ENCODE assay signal across 9 cellular contexts in the genomic region with DNA sequence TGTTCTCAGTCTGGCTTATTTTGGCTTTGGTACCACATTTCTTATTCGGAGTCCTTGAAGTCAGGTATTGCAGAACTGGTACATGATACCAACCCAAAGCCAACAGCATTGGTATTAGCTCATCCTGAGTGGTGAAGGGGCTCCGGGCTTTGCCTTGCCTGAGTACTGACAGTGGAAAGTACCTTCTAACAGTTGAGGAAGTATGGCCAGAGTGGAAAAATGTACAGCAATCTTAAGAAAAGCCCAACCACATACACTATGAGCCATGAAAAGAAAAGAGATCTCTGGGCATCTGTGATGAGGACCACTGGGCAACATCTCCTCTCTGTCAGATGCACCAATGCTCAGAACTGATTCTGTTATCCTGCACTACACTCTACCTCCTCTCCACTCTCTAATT. TPM values are rescaled to one million over a fixed set of nuclear protein-coding genes. Genes with fewer than 3 reads are reported as not detected.
A peak's percentile ranks its signal among the peaks of the same experiment; 100 is the strongest.
DNase-seq lines count a peak whose midpoint lies in the region; ATAC-seq and TF ChIP-seq lines count a peak whose summit lies in the region.
"Had no signal": no experiment of that assay in that cellular context is flagged by ENCODE, and none has a peak within 500 bp of the region (broad histone marks: within the 10 kb centered on the region; RNA-seq: fewer than 3 reads in every experiment).

No MANE protein-coding gene starts in this region.

- H3K27ac Mint-ChIP-seq in activated CD4-positive, alpha-beta memory T cell treated with anti-CD3 and anti-CD28 coated beads, Interleukin-2, amount 10 ng/mL, durations not matched to agents 7 days and 5 days: peak overlapping the region; percentile 96

- H3K27me3 Mint-ChIP-seq in activated CD4-positive, alpha-beta memory T cell treated with anti-CD3 and anti-CD28 coated beads, Interleukin-2, amount 10 ng/mL, durations not matched to agents 7 days and 5 days: no peaks in the 10 kb centered on the region

- peaks cover 93% of the 10 kb centered on the region for H3K4me1 Mint-ChIP-seq in activated CD4-positive, alpha-beta memory T cell treated with anti-CD3 and anti-CD28 coated beads, Interleukin-2, amount 10 ng/mL, durations not matched to agents 7 days and 5 days

- DNase-seq in AML-193 (lab: John Stamatoyannopoulos, UW) (peak; percentile 23 to 30), head of caudate nucleus (no peak), NCI-H524 treated with DMSO at 0.1 percent for 48 hours (lab: John Stamatoyannopoulos, UW) (no peak), GM10248 (ENCODE audit: extremely low spot score) (no peak)
- DNase-seq in activated CD4-positive, alpha-beta memory T cell treated with anti-CD3 and anti-CD28 coated beads, Interleukin-2, amount 10 ng/mL, durations not matched to agents 7 days and 5 days: no peak
- DNase-seq: BE2C had no signal

- no peaks in the 10 kb centered on the region for H3K9me3 Mint-ChIP-seq in activated CD4-positive, alpha-beta memory T cell treated with anti-CD3 and anti-CD28 coated beads, Interleukin-2, amount 10 ng/mL, durations not matched to agents 7 days and 5 days

- peak; percentile 42 for ATAC-seq in GM18511 (IDR thresholded peaks at IDR 0.05; ENCODE audit: unreplicated experiment)
- ATAC-seq in HG03378 (IDR thresholded peaks at IDR 0.05; ENCODE audit: unreplicated experiment): peak; percentile 48
- ATAC-seq in HG03354 (IDR thresholded peaks at IDR 0.05; ENCODE audit: poor library complexity, severe bottlenecking, unreplicated experiment): no peak

- peaks cover 94% of the 10 kb centered on the region for H3K36me3 Mint-ChIP-seq in activated CD4-positive, alpha-beta memory T cell treated with anti-CD3 and anti-CD28 coated beads, Interleukin-2, amount 10 ng/mL, durations not matched to agents 7 days and 5 days (ENCODE audit: low read depth)

- intact Hi-C loops in head of caudate nucleus (cut with DNase I): no loop called here

- H3K4me3 Mint-ChIP-seq in activated CD4-positive, alpha-beta memory T cell treated with anti-CD3 and anti-CD28 coated beads, Interleukin-2, amount 10 ng/mL, durations not matched to agents 7 days and 5 days: peak overlapping the region; percentile 69

- TF ChIP-seq CTCF in GM10248 (IDR thresholded peaks at IDR 0.05; ENCODE audit: control extremely low read depth, extremely low read depth, low read depth, missing control alignments): no peak

- POLR2A ChIA-PET in activated CD4-positive, alpha-beta memory T cell treated with anti-CD3 and anti-CD28 coated beads, Interleukin-2, amount 10 ng/mL, durations not matched to agents 7 days and 5 days (lab: Charles Lee): interaction anchor here (1.0 to 18.7 kb wide), 5 partner anchors 3 to 31 kb away, joined by 3 to 552 read pairs (median 14); a partner anchor contains a TSS
- POLR2A ChIA-PET in GM10248 (lab: Yijun Ruan, JAX): no interaction called here

- CTCF ChIA-PET in activated CD4-positive, alpha-beta memory T cell treated with anti-CD3 and anti-CD28 coated beads, Interleukin-2, amount 10 ng/mL, durations not matched to agents 7 days and 5 days (lab: Charles Lee): interaction anchor here (1.0 to 4.7 kb wide), 7 partner anchors 8 to 148 kb away, joined by 3 to 34 read pairs (median 6); a partner anchor contains a TSS
- CTCF ChIA-PET in GM10248 (lab: Yijun Ruan, JAX): interaction anchor here (0.7 to 11.0 kb wide), 5 partner anchors 9 to 47 kb away, joined by 3 to 100 read pairs (median 4); no protein-coding TSS in a partner anchor

RNA-seq across cellular contexts. Expression of a gene that starts 8.3 kb away (rescaled TPM):
- 1,000 to 10,000 TPM; 1,272 to 1,280 TPM for total RNA-seq in activated CD4-positive, alpha-beta memory T cell treated with anti-CD3 and anti-CD28 coated beads, Interleukin-2, amount 10 ng/mL, durations not matched to agents 7 days and 5 days

RNA-seq across cellular contexts. Expression of a gene that starts 38.1 kb away (rescaled TPM):
- 1 to 10 TPM in 1 of 2 experiments, under 1 TPM in 1; 0.83 to 1.1 TPM for total RNA-seq in activated CD4-positive, alpha-beta memory T cell treated with anti-CD3 and anti-CD28 coated beads, Interleukin-2, amount 10 ng/mL, durations not matched to agents 7 days and 5 days

Comparison
In these comparisons a context has a peak if more than half of its experiments do, and no peak if none do; other contexts are left out.
1. DNase-seq: peak in AML-193 (2 of 2); none in activated CD4-positive, alpha-beta memory T cell treated with anti-CD3 and anti-CD28 coated beads, Interleukin-2, amount 10 ng/mL, durations not matched to agents 7 days and 5 days (single experiment), head of caudate nucleus (0 of 42), NCI-H524 treated with DMSO at 0.1 percent for 48 hours (single experiment) and GM10248 (single experiment).